ENCODE assay signal across 8 cellular contexts in the genomic region with DNA sequence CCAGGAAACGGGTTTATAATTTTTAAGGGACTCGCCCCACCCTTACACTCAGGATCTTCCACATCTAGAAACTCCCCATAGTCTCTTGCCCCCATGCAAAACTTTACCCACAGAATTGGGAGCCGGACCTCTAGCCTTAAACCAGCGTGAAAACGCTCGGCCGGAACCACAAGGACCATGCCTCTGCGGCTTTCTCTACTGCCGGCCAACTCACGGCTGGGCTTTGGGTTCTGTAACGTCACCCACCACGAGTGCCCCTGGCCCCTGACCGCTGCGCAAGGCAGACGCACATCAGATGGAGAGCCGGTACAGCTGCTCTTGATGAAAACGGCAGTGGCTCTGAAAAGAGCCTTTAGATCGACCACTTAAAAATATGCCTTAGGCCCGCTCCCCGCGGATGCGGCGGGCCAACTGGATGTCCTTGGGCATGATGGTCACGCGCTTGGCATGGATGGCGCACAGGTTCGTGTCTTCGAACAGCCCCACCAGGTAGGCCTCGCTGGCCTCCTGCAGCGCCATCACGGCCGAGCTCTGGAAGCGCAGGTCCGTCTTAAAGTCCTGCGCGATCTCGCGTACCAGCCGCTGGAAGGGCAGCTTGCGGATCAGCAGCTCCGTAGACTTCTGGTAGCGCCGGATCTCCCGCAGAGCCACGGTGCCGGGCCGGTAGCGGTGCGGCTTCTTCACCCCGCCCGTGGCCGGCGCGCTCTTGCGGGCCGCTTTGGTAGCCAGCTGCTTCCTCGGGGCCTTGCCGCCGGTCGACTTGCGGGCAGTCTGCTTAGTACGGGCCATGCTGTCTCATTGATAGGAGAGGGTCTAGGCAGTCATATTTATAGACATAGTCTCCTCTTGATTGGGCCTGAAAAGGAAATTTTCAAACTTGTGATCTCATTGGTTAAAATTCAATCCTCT. TPM values are rescaled to one million over a fixed set of nuclear protein-coding genes. Genes with fewer than 3 reads are reported as not detected.
DNase-seq lines count a peak whose midpoint lies in the region; ATAC-seq and TF ChIP-seq lines count a peak whose summit lies in the region.
"Not testable (repeated sequence)": the region's sequence is repeated elsewhere in the genome, so short reads cannot be mapped to it uniquely, and the experiment has no call there.

No MANE protein-coding gene starts in this region.

- H3K9me2 ChIP-seq in MM.1S (replicated peaks; ENCODE audit: insufficient read depth, low read length), result not testable (repeated sequence)

- H3K27me3 Mint-ChIP-seq in CD8-positive, alpha-beta T cell (ENCODE audit: low read depth), result not testable (repeated sequence)

- H3K56ac ChIP-seq in mesendoderm (ENCODE audit: low read length), result peak overlapping the region; percentile 65

- POLR2A ChIA-PET in CD8-positive, alpha-beta T cell (lab: Charles Lee), result interaction anchor here (1.5 to 2.1 kb wide), 2 partner anchors 36 to 74 kb away, joined by 8 to 24 read pairs; a partner anchor contains a TSS

- not testable (repeated sequence) for H3K4me1 ChIP-seq in CD8-positive, alpha-beta T cell (ENCODE audit: insufficient read depth, low read length); MM.1S (ENCODE audit: low read length); mesendoderm (ENCODE audit: control insufficient read depth, low read depth, low read length)

- not testable (repeated sequence) for H3K79me2 ChIP-seq in MM.1S (ENCODE audit: low read length); mesendoderm (ENCODE audit: control insufficient read depth, insufficient read depth, low read length)

- peak overlapping the region; percentile 55; the same call in 1 of the 2 replicates for H3K4me2 ChIP-seq in MM.1S (ENCODE audit: low read depth, low read length)
- H3K4me2 ChIP-seq in mesendoderm (ENCODE audit: low read length), result not testable (repeated sequence)

- not testable (repeated sequence) for H4K8ac ChIP-seq in mesendoderm (ENCODE audit: low read depth, low read length)

- H3K9me3 Mint-ChIP-seq in CD8-positive, alpha-beta T cell, result not testable (repeated sequence)

- H3K4ac ChIP-seq in mesendoderm (ENCODE audit: low read depth, low read length), result not testable (repeated sequence)

- H3K27ac Mint-ChIP-seq in CD8-positive, alpha-beta T cell, result peak overlapping the region; percentile 99

- DNase-seq in CD8-positive, alpha-beta T cell, result peak; percentile 39 to 79 (median 53)
- peak; percentile 83 for DNase-seq in MM.1S
- peak; percentile 34 for DNase-seq in activated T-cell treated with anti-CD3 and anti-CD28 coated beads for 4 hours
- DNase-seq in epithelial cell of esophagus (ENCODE audit: low read depth), result peak; percentile 69
- DNase-seq in mesendoderm, result peak; percentile 85
- peak in 2 of 3 donors; percentile 7 to 31 for DNase-seq in stimulated activated CD4-positive, alpha-beta T cell treated with anti-CD3 and anti-CD28 coated beads, TNF-alpha, amount 100 ng/mL, for 1 hour (ENCODE audit: low read depth in 3 of 3, low spot score in 1 of 3)

- H3K9ac ChIP-seq in MM.1S (ENCODE audit: low read length) (peak overlapping the region; percentile 73), mesendoderm (ENCODE audit: low read length) (peak overlapping the region; percentile 71)

- H2AK5ac ChIP-seq in mesendoderm (ENCODE audit: low read length), result not testable (repeated sequence)

- not testable (repeated sequence) for H4K20me1 ChIP-seq in MM.1S (ENCODE audit: insufficient read depth, low read length)

- CTCF ChIA-PET in CD8-positive, alpha-beta T cell (lab: Charles Lee), result not testable (repeated sequence)

- not testable (repeated sequence) for H2BK120ac ChIP-seq in mesendoderm (ENCODE audit: low read depth, low read length)

- peak overlapping the region; percentile 48 for H3K27ac ChIP-seq in CD8-positive, alpha-beta T cell (ENCODE audit: low read depth, low read length)
- peak overlapping the region; percentile 83; the same call in 1 of the 2 replicates for H3K27ac ChIP-seq in MM.1S (ENCODE audit: low read length)
- H3K27ac ChIP-seq in mesendoderm (ENCODE audit: low read depth, low read length), result not testable (repeated sequence)

- not testable (repeated sequence) for H3K23ac ChIP-seq in mesendoderm (ENCODE audit: low read length)

- H2BK15ac ChIP-seq in mesendoderm (replicated peaks; ENCODE audit: low read depth), result not testable (repeated sequence)

- H3K27me3 ChIP-seq in CD8-positive, alpha-beta T cell (ENCODE audit: insufficient read depth, low read length); MM.1S (replicated peaks; ENCODE audit: insufficient read depth, low read length); mesendoderm (ENCODE audit: insufficient read depth, low read length, poor library complexity): not testable (repeated sequence)

- not testable (repeated sequence) for H3K79me1 ChIP-seq in mesendoderm (ENCODE audit: low read length)

- peak overlapping the region; percentile 97 for H3K4me3 Mint-ChIP-seq in CD8-positive, alpha-beta T cell

- H3K36me3 ChIP-seq in CD8-positive, alpha-beta T cell (ENCODE audit: insufficient read depth, low read length); MM.1S (replicated peaks; ENCODE audit: insufficient read depth, low read length); mesendoderm (ENCODE audit: control insufficient read depth, insufficient read depth, low read length): not testable (repeated sequence)

- H3F3A ChIP-seq in MM.1S (ENCODE audit: insufficient read depth, low read length), result not testable (repeated sequence)

- H3K18ac ChIP-seq in mesendoderm (ENCODE audit: low read length), result not testable (repeated sequence)

- not testable (repeated sequence) for TF ChIP-seq CTCF in CD8-positive, alpha-beta T cell (IDR thresholded peaks at IDR 0.05); MM.1S (IDR thresholded peaks at IDR 0.05; ENCODE audit: low read length); epithelial cell of esophagus (IDR thresholded peaks at IDR 0.05; ENCODE audit: insufficient read depth, low read depth, low read length, missing control alignments)

- peaks cover 16% of the 10 kb centered on the region for H3K4me1 Mint-ChIP-seq in CD8-positive, alpha-beta T cell (ENCODE audit: low read depth)

- H2BK5ac ChIP-seq in mesendoderm (ENCODE audit: low read length), result not testable (repeated sequence)

- not testable (repeated sequence) for H3K36me3 Mint-ChIP-seq in CD8-positive, alpha-beta T cell

- H4K5ac ChIP-seq in mesendoderm (ENCODE audit: low read length), result not testable (repeated sequence)

- peak; percentile 27 for ATAC-seq in CD8-positive, alpha-beta T cell
- ATAC-seq in GM21723 (IDR thresholded peaks at IDR 0.05; ENCODE audit: unreplicated experiment), result peak; percentile 36

- intact Hi-C loops in CD8-positive, alpha-beta T cell (cut with DNase I, micrococcal nuclease), result not testable (repeated sequence)

- peak overlapping the region; percentile 50 for H3K4me3 ChIP-seq in CD8-positive, alpha-beta T cell (ENCODE audit: low read depth, low read length)
- peak overlapping the region; percentile 57 for H3K4me3 ChIP-seq in MM.1S (ENCODE audit: low read length)
- peak overlapping the region; percentile 56 for H3K4me3 ChIP-seq in epithelial cell of esophagus (ENCODE audit: low read length)
- H3K4me3 ChIP-seq in mesendoderm (ENCODE audit: low read length), result not testable (repeated sequence)

- not testable (repeated sequence) for H3K9me3 ChIP-seq in CD8-positive, alpha-beta T cell (ENCODE audit: low read length); MM.1S (replicated peaks; ENCODE audit: insufficient read depth, low read length)

- H2AFZ ChIP-seq in MM.1S (ENCODE audit: low read length), result not testable (repeated sequence)

- no CpG with 5 or more reads among the region's 62 CpGs for WGBS in mesendoderm (ENCODE audit: extremely low coverage, insufficient coverage, low lambda C conversion rate)

TF ChIP-seq in PFSK-1, 5 proteins besides CTCF, POLR2A, EP300 and RAD21:
- peak; percentile 59 for TF ChIP-seq POLR2AphosphoS5 (IDR thresholded peaks at IDR 0.05; ENCODE audit: low read depth, low read length)
TF ChIP-seq in PFSK-1: peak in this region for 1; not testable (repeated sequence) for 4.

RNA-seq across cellular contexts. Expression of gene FCGR1A, which starts 30.7 kb away (rescaled TPM):
- not detected for total RNA-seq in CD8-positive, alpha-beta T cell
- polyA plus RNA-seq in PFSK-1 (2012; ENCODE audit: insufficient read length, low read depth), result not detected
- polyA plus RNA-seq in mesendoderm (2013, experiment 1 of 2), result not detected
- not detected for polyA plus RNA-seq in mesendoderm (2013, experiment 2 of 2)

Comparison
In these comparisons a context has a peak if more than half of its experiments do, and no peak if none do; other contexts are left out.
1. DNase-seq: peak in every context shown above with its lines; median percentile 85 in mesendoderm; 83 in MM.1S; 69 in epithelial cell of esophagus; 53 in CD8-positive, alpha-beta T cell; 34 in activated T-cell treated with anti-CD3 and anti-CD28 coated beads for 4 hours; 19 in stimulated activated CD4-positive, alpha-beta T cell treated with anti-CD3 and anti-CD28 coated beads, TNF-alpha, amount 100 ng/mL, for 1 hour.